ENCODE assay signal across 8 cellular contexts in genomic region chr3:52742418-52743041, GRCh38. TPM values are rescaled to one million over a fixed set of nuclear protein-coding genes. Genes with fewer than 3 reads are reported as not detected.
DNase-seq lines count a peak whose midpoint lies in the region; ATAC-seq and TF ChIP-seq lines count a peak whose summit lies in the region.

No MANE protein-coding gene starts in this region.

- POLR2A ChIA-PET in CD4-positive, alpha-beta T cell (lab: Charles Lee), result no interaction called here
- POLR2A ChIA-PET in HEK293T (lab: Yijun Ruan, JAX), result no interaction called here

- no peaks in the 10 kb centered on the region for H3K4me1 Mint-ChIP-seq in CD4-positive, alpha-beta T cell (ENCODE audit: low read depth)
- H3K4me1 Mint-ChIP-seq in activated T-helper 17 cell treated with anti-CD3 and anti-CD28 coated beads, Interleukin-2, amount 50 U/mL, for 72 hours, result no peaks in the 10 kb centered on the region

- peaks cover 78% of the 10 kb centered on the region for H3K36me3 Mint-ChIP-seq in CD4-positive, alpha-beta T cell (ENCODE audit: low read depth)
- H3K36me3 Mint-ChIP-seq in activated T-helper 17 cell treated with anti-CD3 and anti-CD28 coated beads, Interleukin-2, amount 50 U/mL, for 72 hours (ENCODE audit: low read depth), result peaks cover 49% of the 10 kb centered on the region

- no peaks in the 10 kb centered on the region for H3K9me3 ChIP-seq in CD4-positive, alpha-beta T cell (ENCODE audit: control insufficient read depth, low read length)
- H3K9me3 ChIP-seq in upper lobe of left lung, result no peaks in the 10 kb centered on the region

- H3K27ac Mint-ChIP-seq in CD4-positive, alpha-beta T cell, result no peak overlapping the region
- H3K27ac Mint-ChIP-seq in activated T-helper 17 cell treated with anti-CD3 and anti-CD28 coated beads, Interleukin-2, amount 50 U/mL, for 72 hours, result no peak overlapping the region

- CTCF ChIA-PET in CD4-positive, alpha-beta T cell (lab: Charles Lee), result interaction anchor here (0.5 kb wide), 1 partner anchor 207 kb away, joined by 5 read pairs; no protein-coding TSS in a partner anchor
- CTCF ChIA-PET in HEK293T (lab: Yijun Ruan, JAX), result interaction anchor here (0.8 kb wide), 1 partner anchor 50 kb away, joined by 4 read pairs; no protein-coding TSS in a partner anchor

- H3K4me3 Mint-ChIP-seq in CD4-positive, alpha-beta T cell, result no peak overlapping the region
- no peak overlapping the region for H3K4me3 Mint-ChIP-seq in activated T-helper 17 cell treated with anti-CD3 and anti-CD28 coated beads, Interleukin-2, amount 50 U/mL, for 72 hours

- no peak overlapping the region for H3K27ac ChIP-seq in CD4-positive, alpha-beta T cell (ENCODE audit: low read depth, low read length)
- no peak overlapping the region for H3K27ac ChIP-seq in upper lobe of left lung

- H3K4me1 ChIP-seq in upper lobe of left lung, result no peaks in the 10 kb centered on the region

- no peak for DNase-seq in CD4-positive, alpha-beta T cell
- DNase-seq in HEK293T (ENCODE audit: extremely low spot score) (peak; percentile 23), iPS-NIHi11 (ENCODE audit: low spot score) (peak; percentile 46), upper lobe of left lung (no peak), putamen (ENCODE audit: low spot score) (no peak), DMS79 treated with DMSO at 0.1 percent for 48 hours (lab: John Stamatoyannopoulos, UW) (no peak)
- no peak for DNase-seq in NK-92 treated with Interleukin-12 subunit alpha and Interleukin-12 subunit beta, amount 100 ng/mL, for 24 hours (lab: John Stamatoyannopoulos, UW)

- no peaks in the 10 kb centered on the region for H3K27me3 Mint-ChIP-seq in CD4-positive, alpha-beta T cell
- no peaks in the 10 kb centered on the region for H3K27me3 Mint-ChIP-seq in activated T-helper 17 cell treated with anti-CD3 and anti-CD28 coated beads, Interleukin-2, amount 50 U/mL, for 72 hours

- peaks cover 37 to 99% (median 71%) of the 10 kb centered on the region in 4 donors for H3K36me3 ChIP-seq in upper lobe of left lung

- no peaks in the 10 kb centered on the region for H3K9me3 Mint-ChIP-seq in CD4-positive, alpha-beta T cell
- no peaks in the 10 kb centered on the region for H3K9me3 Mint-ChIP-seq in activated T-helper 17 cell treated with anti-CD3 and anti-CD28 coated beads, Interleukin-2, amount 50 U/mL, for 72 hours

- peak; percentile 46 for ATAC-seq in CD4-positive, alpha-beta T cell (ENCODE audit: poor library complexity)
- ATAC-seq in activated T-helper 17 cell treated with anti-CD3 and anti-CD28 coated beads, Interleukin-2, amount 50 U/mL, for 72 hours (replicated peaks), result peak; percentile 58
- ATAC-seq in upper lobe of left lung (ENCODE audit: low FRiP score in 2 of 2), result peak in 1 of 2 donors; percentile 52

- peak; percentile 72 for TF ChIP-seq CTCF in CD4-positive, alpha-beta T cell (IDR thresholded peaks at IDR 0.05)
- TF ChIP-seq CTCF in upper lobe of left lung (IDR thresholded peaks at IDR 0.05), result peak in 5 of 6 experiments; percentile 25 to 46 (median 40)

- no peaks in the 10 kb centered on the region for H3K27me3 ChIP-seq in CD4-positive, alpha-beta T cell (ENCODE audit: control insufficient read depth, insufficient read depth, low read length)
- H3K27me3 ChIP-seq in upper lobe of left lung, result no peaks in the 10 kb centered on the region

- intact Hi-C loops in CD4-positive, alpha-beta T cell (cut with DNase I, micrococcal nuclease), result loop anchor here (1.0 to 5.0 kb wide), 3 partner anchors 245 to 455 kb away; no protein-coding TSS in a partner anchor

- no peak for TF ChIP-seq EP300 in upper lobe of left lung (IDR thresholded peaks at IDR 0.05)

- TF ChIP-seq POLR2A in upper lobe of left lung (IDR thresholded peaks at IDR 0.05), result no peak

- 78 to 80% methylated on average over 3 of the region's 3 CpGs for WGBS in upper lobe of left lung, 2 donors

- H3K4me3 ChIP-seq in upper lobe of left lung, result no peak overlapping the region

TF ChIP-seq in HEK293T, 16 proteins besides CTCF, POLR2A, EP300 and RAD21:
- TF ChIP-seq BHLHE40 (IDR thresholded peaks at IDR 0.05; ENCODE audit: borderline replicate concordance) (no peak), LEF1 (IDR thresholded peaks at IDR 0.05; ENCODE audit: borderline replicate concordance) (no peak), PKNOX1 (IDR thresholded peaks at IDR 0.05) (no peak), FOXM1 (IDR thresholded peaks at IDR 0.05; ENCODE audit: borderline replicate concordance) (no peak), ZNF384 (IDR thresholded peaks at IDR 0.05) (no peak), FOXA1 (IDR thresholded peaks at IDR 0.05) (no peak), SUZ12 (IDR thresholded peaks at IDR 0.05) (no peak), NFRKB (IDR thresholded peaks at IDR 0.05) (no peak), CTBP1 (IDR thresholded peaks at IDR 0.05; ENCODE audit: borderline replicate concordance) (no peak), ARNT (IDR thresholded peaks at IDR 0.05) (no peak), ELF4 (IDR thresholded peaks at IDR 0.05) (no peak), FOXK2 (IDR thresholded peaks at IDR 0.05) (no peak), TARDBP (IDR thresholded peaks at IDR 0.05) (no peak), HDGF (IDR thresholded peaks at IDR 0.05; ENCODE audit: borderline replicate concordance) (no peak), SP1 (IDR thresholded peaks at IDR 0.05) (no peak), L3MBTL2 (conservative IDR thresholded peaks at IDR 0.05) (no peak)

RNA-seq across cellular contexts. Expression of gene NEK4, which starts 28.2 kb away (rescaled TPM):
- 1 to 10 TPM; 6.1 to 6.9 TPM for total RNA-seq in CD4-positive, alpha-beta T cell
- 10 to 100 TPM in 1 of 2 donors, 1 to 10 TPM in 1; 3.1 to 17.7 TPM for total RNA-seq in activated T-helper 17 cell treated with anti-CD3 and anti-CD28 coated beads, Interleukin-2, amount 50 U/mL, for 72 hours
- 10 to 100 TPM; 17.8 to 28.6 (median 24.2) TPM for total RNA-seq in upper lobe of left lung

RNA-seq across cellular contexts. Expression of gene ITIH1, which starts 34.9 kb away (rescaled TPM):
- not detected for total RNA-seq in CD4-positive, alpha-beta T cell
- total RNA-seq in activated T-helper 17 cell treated with anti-CD3 and anti-CD28 coated beads, Interleukin-2, amount 50 U/mL, for 72 hours, result not detected
- total RNA-seq in upper lobe of left lung, result under 1 TPM in 2 of 6 donors, not detected in 4; 0.40 to 0.54 TPM

RNA-seq across cellular contexts. Expression of gene SPCS1, which starts 36.6 kb away (rescaled TPM):
- 10 to 100 TPM; 60.0 to 64.5 TPM for total RNA-seq in CD4-positive, alpha-beta T cell
- 100 to 1,000 TPM in 1 of 2 donors, 10 to 100 TPM in 1; 66.2 to 106 TPM for total RNA-seq in activated T-helper 17 cell treated with anti-CD3 and anti-CD28 coated beads, Interleukin-2, amount 50 U/mL, for 72 hours
- total RNA-seq in upper lobe of left lung, result 10 to 100 TPM; 13.6 to 92.4 (median 77.6) TPM

RNA-seq across cellular contexts. Expression of gene GLT8D1, which starts 36.9 kb away (rescaled TPM):
- 10 to 100 TPM in 1 of 2 experiments, 1 to 10 TPM in 1; 8.4 to 10.8 TPM for total RNA-seq in CD4-positive, alpha-beta T cell
- total RNA-seq in activated T-helper 17 cell treated with anti-CD3 and anti-CD28 coated beads, Interleukin-2, amount 50 U/mL, for 72 hours, result 10 to 100 TPM; 34.6 to 37.3 TPM
- 10 to 100 TPM; 29.3 to 70.2 (median 38.6) TPM for total RNA-seq in upper lobe of left lung

RNA-seq across cellular contexts. Expression of gene ITIH3, which starts 52.1 kb away (rescaled TPM):
- total RNA-seq in CD4-positive, alpha-beta T cell, result not detected
- not detected for total RNA-seq in activated T-helper 17 cell treated with anti-CD3 and anti-CD28 coated beads, Interleukin-2, amount 50 U/mL, for 72 hours
- 10 to 100 TPM in 2 of 6 donors, 1 to 10 TPM in 4; 2.1 to 13.5 (median 7.0) TPM for total RNA-seq in upper lobe of left lung

Comparison
In these comparisons a context has a peak if more than half of its experiments do, and no peak if none do; other contexts are left out.
1. DNase-seq: peak in HEK293T (single experiment) and iPS-NIHi11 (single experiment); none in CD4-positive, alpha-beta T cell (0 of 10), upper lobe of left lung (0 of 2), putamen (single experiment), DMS79 treated with DMSO at 0.1 percent for 48 hours (single experiment) and NK-92 treated with Interleukin-12 subunit alpha and Interleukin-12 subunit beta, amount 100 ng/mL, for 24 hours (single experiment).